Comparison of ENCODE assay signal across 22 cellular contexts in the genomic region with DNA sequence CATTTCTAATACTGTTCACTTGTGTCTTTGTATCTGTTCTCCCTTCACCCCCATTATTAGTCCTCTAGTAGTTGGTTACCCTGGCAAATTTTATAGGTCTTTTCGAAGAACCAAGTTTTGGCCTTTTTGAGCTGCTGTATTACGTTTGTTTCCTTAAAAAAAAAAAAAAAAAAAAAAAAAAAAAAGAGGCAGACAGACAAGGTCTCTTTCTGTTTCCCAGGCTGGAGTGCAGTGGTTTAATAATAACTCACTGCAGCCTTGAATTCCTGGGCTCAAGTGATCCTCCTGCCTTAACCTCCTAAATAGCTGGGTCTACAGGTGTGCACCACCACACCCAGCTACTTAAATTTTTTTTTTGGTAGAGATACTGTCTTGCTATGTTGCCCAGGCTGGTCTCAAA. TPM values are rescaled to one million over a fixed set of nuclear protein-coding genes. Genes with fewer than 3 reads are reported as not detected.
"Had no signal": no experiment of that assay in that cellular context is flagged by ENCODE, and none has a peak within 500 bp of the region (broad histone marks: within the 10 kb centered on the region; RNA-seq: fewer than 3 reads in every experiment).

No MANE protein-coding gene starts in this region.

- H3K9me3 Mint-ChIP-seq: dendritic cell treated with granulocyte-macrophage colony-stimulating factor and Interleukin-4, amounts not matched to agents 40 ng/mL and 50 ng/mL, for 4 days; natural killer cell; stimulated activated naive CD8-positive, alpha-beta T cell treated with anti-CD3 and anti-CD28 coated beads, Interleukin-15, Interleukin-2, amounts not matched to agents 100 ng/mL and 50 ng/mL, for 24 hours had no signal

- DNase-seq: activated gamma-delta T cell; activated T-cell treated with anti-CD3 and anti-CD28 coated beads, Interleukin-2, amount 50 U/mL, for 1 hour; aorta; brain microvascular endothelial cell; caudate nucleus; effector CD4-positive, alpha-beta T cell; heart right ventricle; islet precursor cell; left cardiac atrium; midbrain; natural killer cell; stimulated activated CD4-positive, alpha-beta T cell treated with anti-CD3 and anti-CD28 coated beads, Interleukin-4, amount 100 ng/mL, for 1 hour; T-helper 17 cell; tibial artery had no signal

- H3K9me3 ChIP-seq: heart right ventricle, prostate gland, tibial artery had no signal

- H3K4me1 ChIP-seq: heart right ventricle, prostate gland, tibial artery had no signal

- H3K4me3 Mint-ChIP-seq: dendritic cell treated with granulocyte-macrophage colony-stimulating factor and Interleukin-4, amounts not matched to agents 40 ng/mL and 50 ng/mL, for 4 days; natural killer cell; stimulated activated naive CD8-positive, alpha-beta T cell treated with anti-CD3 and anti-CD28 coated beads, Interleukin-15, Interleukin-2, amounts not matched to agents 100 ng/mL and 50 ng/mL, for 24 hours; T-helper 17 cell had no signal

- H3K27me3 ChIP-seq: brain microvascular endothelial cell, heart right ventricle had no signal

- H3K27ac Mint-ChIP-seq: dendritic cell treated with granulocyte-macrophage colony-stimulating factor and Interleukin-4, amounts not matched to agents 40 ng/mL and 50 ng/mL, for 4 days; natural killer cell; stimulated activated naive CD8-positive, alpha-beta T cell treated with anti-CD3 and anti-CD28 coated beads, Interleukin-15, Interleukin-2, amounts not matched to agents 100 ng/mL and 50 ng/mL, for 24 hours; T-helper 17 cell had no signal

- H3K36me3 ChIP-seq: brain microvascular endothelial cell, heart right ventricle, prostate gland, tibial artery had no signal

- H3K36me3 Mint-ChIP-seq: natural killer cell had no signal

- ATAC-seq: heart right ventricle, left cardiac atrium, natural killer cell, T-helper 17 cell had no signal

- H3K27ac ChIP-seq: brain microvascular endothelial cell, heart right ventricle, prostate gland, tibial artery had no signal

- H3K4me3 ChIP-seq: heart right ventricle, prostate gland, tibial artery had no signal

RNA-seq across cellular contexts. Expression of a gene that starts 20.9 kb away (rescaled TPM):
- total RNA-seq: aorta, epithelial cell of proximal tubule, fibroblast of villous mesenchyme, heart right ventricle, left cardiac atrium, liver, natural killer cell, SK-MEL-5, T-helper 17 cell, ureter had no signal
